In the genomic region with DNA sequence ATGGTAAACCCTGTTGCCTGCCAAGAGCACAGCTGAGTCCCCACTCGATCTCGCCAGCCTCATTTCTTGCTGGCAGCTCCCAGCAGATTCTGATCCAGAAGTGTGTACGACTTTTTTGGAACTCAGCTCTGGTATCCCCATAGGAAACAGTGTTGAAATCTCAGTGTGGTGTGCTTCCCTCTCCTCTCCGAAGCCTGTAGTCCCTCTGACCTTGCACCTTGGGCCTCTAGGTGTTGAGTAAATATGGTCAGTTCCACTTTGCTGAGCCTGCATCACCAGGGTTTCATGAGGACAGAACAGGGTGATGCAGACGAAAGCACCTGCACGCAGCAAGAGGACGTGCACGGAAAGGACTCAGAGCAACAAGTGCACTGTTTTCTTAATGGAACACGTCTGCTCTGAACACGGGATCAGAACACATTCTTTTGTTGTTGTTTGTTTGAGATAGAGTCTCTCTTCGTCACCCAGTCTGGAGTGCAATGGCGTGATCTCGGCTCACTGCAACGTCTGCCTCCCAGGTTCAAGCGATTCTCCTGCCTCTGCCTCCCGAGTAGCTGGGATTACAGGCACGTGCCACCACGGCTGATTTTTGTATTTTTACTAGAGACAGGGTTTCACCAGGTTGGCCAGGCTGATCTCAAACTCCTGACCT, we compare ENCODE assay signal across 1 cellular context.
TF ChIP-seq lines count a peak whose summit lies in the region.

No MANE protein-coding gene starts in this region.

TF ChIP-seq in HepG2, 621 proteins besides CTCF, POLR2A, EP300 and RAD21 (continued from another document and continues in another):
- TF ChIP-seq, protein P1, sequence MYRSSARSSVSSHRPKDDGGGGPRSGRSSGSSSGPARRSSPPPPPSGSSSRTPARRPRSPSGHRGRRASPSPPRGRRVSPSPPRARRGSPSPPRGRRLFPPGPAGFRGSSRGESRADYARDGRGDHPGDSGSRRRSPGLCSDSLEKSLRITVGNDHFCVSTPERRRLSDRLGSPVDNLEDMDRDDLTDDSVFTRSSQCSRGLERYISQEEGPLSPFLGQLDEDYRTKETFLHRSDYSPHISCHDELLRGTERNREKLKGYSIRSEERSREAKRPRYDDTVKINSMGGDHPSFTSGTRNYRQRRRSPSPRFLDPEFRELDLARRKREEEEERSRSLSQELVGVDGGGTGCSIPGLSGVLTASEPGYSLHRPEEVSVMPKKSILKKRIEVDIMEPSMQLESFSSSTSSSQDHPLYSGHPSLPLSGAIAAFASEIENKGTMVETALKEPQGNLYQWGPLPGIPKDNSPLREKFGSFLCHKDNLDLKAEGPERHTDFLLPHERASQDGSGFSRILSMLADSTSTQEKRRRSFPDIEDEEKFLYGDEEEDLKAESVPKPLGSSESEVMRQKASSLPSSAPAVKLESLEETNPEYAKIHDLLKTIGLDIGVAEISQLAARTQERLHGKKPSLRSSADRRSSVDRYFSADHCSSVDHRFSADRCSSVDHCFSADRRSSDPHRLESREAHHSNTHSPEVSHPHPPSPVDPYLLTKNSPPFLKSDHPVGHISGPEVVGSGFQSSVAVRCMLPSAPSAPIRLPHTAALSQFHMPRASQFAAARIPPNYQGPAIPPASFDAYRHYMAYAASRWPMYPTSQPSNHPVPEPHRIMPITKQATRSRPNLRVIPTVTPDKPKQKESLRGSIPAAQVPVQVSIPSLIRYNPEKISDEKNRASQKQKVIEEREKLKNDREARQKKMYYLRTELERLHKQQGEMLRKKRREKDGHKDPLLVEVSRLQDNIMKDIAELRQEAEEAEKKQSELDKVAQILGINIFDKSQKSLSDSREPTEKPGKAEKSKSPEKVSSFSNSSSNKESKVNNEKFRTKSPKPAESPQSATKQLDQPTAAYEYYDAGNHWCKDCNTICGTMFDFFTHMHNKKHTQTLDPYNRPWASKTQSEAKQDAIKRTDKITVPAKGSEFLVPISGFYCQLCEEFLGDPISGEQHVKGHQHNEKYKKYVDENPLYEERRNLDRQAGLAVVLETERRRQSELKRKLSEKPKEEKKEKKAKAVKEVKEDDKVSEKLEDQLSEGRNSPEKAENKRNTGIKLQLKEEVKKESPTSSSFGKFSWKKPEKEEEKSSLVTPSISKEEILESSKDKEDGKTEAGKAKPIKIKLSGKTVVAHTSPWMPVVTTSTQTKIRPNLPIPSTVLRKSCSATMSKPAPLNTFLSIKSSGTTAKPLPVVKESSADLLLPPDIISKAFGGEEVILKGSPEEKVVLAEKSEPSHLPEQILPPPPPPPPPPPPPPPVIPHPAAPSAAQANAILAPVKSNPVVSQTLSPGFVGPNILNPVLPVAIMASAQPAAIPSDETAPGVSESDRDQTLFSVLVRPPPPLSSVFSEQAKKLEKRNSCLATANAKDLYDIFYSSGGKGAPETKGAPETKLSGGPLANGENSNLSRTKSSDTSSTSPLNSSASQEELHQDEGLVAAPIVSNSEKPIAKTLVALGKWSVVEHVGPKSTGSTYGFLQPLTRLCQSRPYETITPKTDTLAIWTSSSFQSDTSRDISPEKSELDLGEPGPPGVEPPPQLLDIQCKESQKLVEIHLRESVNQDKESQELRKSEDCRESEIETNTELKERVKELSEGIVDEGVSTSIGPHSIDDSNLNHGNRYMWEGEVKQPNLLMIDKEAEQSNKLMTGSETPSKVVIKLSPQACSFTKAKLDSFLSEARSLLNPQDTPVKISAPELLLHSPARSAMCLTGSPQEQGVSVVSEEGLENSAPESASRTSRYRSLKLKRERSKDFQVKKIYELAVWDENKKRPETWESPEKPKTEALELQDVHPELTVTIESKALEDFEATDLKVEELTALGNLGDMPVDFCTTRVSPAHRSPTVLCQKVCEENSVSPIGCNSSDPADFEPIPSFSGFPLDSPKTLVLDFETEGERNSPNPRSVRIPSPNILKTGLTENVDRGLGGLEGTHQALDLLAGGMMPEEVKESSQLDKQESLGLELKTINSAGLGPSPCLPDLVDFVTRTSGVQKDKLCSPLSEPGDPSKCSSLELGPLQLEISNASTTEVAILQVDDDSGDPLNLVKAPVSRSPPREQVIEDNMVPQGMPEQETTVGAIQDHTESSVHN (CRISPR knock-in tag; IDR thresholded peaks at IDR 0.05) = peak; percentile 82; the same call in 1 of the 2 replicates
- TF ChIP-seq NR2C2 (CRISPR knock-in tag; IDR thresholded peaks at IDR 0.05; ENCODE audit: borderline replicate concordance) = peak; percentile 87
- TF ChIP-seq KLF11 (CRISPR knock-in tag; IDR thresholded peaks at IDR 0.05) = no peak
- peak; percentile 44; the same call in 1 of the 2 replicates for TF ChIP-seq ZNF543 (CRISPR knock-in tag; IDR thresholded peaks at IDR 0.05)
- TF ChIP-seq, protein P2, sequence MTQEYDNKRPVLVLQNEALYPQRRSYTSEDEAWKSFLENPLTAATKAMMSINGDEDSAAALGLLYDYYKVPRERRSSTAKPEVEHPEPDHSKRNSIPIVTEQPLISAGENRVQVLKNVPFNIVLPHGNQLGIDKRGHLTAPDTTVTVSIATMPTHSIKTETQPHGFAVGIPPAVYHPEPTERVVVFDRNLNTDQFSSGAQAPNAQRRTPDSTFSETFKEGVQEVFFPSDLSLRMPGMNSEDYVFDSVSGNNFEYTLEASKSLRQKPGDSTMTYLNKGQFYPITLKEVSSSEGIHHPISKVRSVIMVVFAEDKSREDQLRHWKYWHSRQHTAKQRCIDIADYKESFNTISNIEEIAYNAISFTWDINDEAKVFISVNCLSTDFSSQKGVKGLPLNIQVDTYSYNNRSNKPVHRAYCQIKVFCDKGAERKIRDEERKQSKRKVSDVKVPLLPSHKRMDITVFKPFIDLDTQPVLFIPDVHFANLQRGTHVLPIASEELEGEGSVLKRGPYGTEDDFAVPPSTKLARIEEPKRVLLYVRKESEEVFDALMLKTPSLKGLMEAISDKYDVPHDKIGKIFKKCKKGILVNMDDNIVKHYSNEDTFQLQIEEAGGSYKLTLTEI (CRISPR knock-in tag; conservative IDR thresholded peaks at IDR 0.05) = no peak
- 0 out of 2 replicates have a peak, but pooled peaks have one; percentile 33 for TF ChIP-seq TAF1 (CRISPR knock-in tag; IDR thresholded peaks at IDR 0.05)
- no peak for TF ChIP-seq TMF1 (CRISPR knock-in tag; IDR thresholded peaks at IDR 0.05; ENCODE audit: low read depth)
- TF ChIP-seq, protein P3, sequence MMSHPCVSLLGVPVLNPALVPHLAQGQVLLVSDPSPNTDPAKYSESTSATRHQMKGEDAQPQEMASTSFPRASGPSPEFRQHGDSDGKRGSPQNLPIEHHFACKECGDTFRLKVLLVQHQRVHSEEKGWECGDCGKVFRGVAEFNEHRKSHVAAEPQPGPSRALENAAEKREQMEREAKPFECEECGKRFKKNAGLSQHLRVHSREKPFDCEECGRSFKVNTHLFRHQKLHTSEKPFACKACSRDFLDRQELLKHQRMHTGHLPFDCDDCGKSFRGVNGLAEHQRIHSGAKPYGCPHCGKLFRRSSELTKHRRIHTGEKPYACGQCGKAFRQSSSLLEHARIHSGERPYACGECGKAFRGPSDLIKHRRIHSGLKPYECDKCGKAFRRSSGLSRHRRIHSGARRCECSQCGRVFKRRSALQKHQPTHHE (CRISPR knock-in tag; IDR thresholded peaks at IDR 0.05; ENCODE audit: borderline replicate concordance) = 0 out of 2 replicates have a peak, but pooled peaks have one; percentile 67
- TF ChIP-seq, protein P4, sequence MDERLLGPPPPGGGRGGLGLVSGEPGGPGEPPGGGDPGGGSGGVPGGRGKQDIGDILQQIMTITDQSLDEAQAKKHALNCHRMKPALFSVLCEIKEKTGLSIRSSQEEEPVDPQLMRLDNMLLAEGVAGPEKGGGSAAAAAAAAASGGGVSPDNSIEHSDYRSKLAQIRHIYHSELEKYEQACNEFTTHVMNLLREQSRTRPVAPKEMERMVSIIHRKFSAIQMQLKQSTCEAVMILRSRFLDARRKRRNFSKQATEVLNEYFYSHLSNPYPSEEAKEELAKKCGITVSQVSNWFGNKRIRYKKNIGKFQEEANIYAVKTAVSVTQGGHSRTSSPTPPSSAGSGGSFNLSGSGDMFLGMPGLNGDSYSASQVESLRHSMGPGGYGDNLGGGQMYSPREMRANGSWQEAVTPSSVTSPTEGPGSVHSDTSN (CRISPR knock-in tag; IDR thresholded peaks at IDR 0.05) = no peak
- TF ChIP-seq THAP11 (CRISPR knock-in tag; IDR thresholded peaks at IDR 0.05) = peak; percentile 79
- peak; percentile 73; the same call in 1 of the 2 replicates for TF ChIP-seq ZSCAN29 (CRISPR knock-in tag; conservative IDR thresholded peaks at IDR 0.05)
- TF ChIP-seq, protein P5, sequence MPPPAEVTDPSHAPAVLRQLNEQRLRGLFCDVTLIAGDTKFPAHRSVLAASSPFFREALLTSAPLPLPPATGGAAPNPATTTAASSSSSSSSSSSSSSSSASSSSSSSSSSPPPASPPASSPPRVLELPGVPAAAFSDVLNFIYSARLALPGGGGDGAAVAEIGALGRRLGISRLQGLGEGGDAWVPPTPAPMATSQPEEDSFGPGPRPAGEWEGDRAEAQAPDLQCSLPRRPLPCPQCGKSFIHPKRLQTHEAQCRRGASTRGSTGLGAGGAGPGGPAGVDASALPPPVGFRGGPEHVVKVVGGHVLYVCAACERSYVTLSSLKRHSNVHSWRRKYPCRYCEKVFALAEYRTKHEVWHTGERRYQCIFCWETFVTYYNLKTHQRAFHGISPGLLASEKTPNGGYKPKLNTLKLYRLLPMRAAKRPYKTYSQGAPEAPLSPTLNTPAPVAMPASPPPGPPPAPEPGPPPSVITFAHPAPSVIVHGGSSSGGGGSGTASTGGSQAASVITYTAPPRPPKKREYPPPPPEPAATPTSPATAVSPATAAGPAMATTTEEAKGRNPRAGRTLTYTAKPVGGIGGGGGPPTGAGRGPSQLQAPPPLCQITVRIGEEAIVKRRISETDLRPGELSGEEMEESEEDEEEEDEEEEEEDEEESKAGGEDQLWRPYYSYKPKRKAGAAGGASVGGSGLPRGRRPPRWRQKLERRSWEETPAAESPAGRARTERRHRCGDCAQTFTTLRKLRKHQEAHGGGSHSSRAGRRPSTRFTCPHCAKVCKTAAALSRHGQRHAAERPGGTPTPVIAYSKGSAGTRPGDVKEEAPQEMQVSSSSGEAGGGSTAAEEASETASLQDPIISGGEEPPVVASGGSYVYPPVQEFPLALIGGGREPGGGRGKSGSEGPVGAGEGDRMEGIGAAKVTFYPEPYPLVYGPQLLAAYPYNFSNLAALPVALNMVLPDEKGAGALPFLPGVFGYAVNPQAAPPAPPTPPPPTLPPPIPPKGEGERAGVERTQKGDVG (CRISPR knock-in tag; IDR thresholded peaks at IDR 0.05; ENCODE audit: borderline replicate concordance) = peak; percentile 90; the same call in 1 of the 2 replicates
- TF ChIP-seq ZSCAN30 (CRISPR knock-in tag; IDR thresholded peaks at IDR 0.05) = no peak
- TF ChIP-seq, protein P6, sequence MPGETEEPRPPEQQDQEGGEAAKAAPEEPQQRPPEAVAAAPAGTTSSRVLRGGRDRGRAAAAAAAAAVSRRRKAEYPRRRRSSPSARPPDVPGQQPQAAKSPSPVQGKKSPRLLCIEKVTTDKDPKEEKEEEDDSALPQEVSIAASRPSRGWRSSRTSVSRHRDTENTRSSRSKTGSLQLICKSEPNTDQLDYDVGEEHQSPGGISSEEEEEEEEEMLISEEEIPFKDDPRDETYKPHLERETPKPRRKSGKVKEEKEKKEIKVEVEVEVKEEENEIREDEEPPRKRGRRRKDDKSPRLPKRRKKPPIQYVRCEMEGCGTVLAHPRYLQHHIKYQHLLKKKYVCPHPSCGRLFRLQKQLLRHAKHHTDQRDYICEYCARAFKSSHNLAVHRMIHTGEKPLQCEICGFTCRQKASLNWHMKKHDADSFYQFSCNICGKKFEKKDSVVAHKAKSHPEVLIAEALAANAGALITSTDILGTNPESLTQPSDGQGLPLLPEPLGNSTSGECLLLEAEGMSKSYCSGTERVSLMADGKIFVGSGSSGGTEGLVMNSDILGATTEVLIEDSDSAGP (CRISPR knock-in tag; IDR thresholded peaks at IDR 0.05; ENCODE audit: borderline replicate concordance) = peak; percentile 83
- TF ChIP-seq ERF (CRISPR knock-in tag; IDR thresholded peaks at IDR 0.05) = peak; percentile 95
- TF ChIP-seq HOXA9 (CRISPR knock-in tag; IDR thresholded peaks at IDR 0.05; ENCODE audit: borderline replicate concordance) = peak; percentile 41; the same call in 1 of the 2 replicates
- TF ChIP-seq ZNF430 (CRISPR knock-in tag; IDR thresholded peaks at IDR 0.05) = peak; percentile 42; the same call in 1 of the 2 replicates
- peak; percentile 93 for TF ChIP-seq HOXD1 (CRISPR knock-in tag; IDR thresholded peaks at IDR 0.05)
- TF ChIP-seq, protein P7, sequence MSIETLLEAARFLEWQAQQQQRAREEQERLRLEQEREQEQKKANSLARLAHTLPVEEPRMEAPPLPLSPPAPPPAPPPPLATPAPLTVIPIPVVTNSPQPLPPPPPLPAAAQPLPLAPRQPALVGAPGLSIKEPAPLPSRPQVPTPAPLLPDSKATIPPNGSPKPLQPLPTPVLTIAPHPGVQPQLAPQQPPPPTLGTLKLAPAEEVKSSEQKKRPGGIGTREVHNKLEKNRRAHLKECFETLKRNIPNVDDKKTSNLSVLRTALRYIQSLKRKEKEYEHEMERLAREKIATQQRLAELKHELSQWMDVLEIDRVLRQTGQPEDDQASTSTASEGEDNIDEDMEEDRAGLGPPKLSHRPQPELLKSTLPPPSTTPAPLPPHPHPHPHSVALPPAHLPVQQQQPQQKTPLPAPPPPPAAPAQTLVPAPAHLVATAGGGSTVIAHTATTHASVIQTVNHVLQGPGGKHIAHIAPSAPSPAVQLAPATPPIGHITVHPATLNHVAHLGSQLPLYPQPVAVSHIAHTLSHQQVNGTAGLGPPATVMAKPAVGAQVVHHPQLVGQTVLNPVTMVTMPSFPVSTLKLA (IDR thresholded peaks at IDR 0.05) = peak; percentile 60
- TF ChIP-seq YEATS4 (CRISPR knock-in tag; IDR thresholded peaks at IDR 0.05; ENCODE audit: borderline replicate concordance) = peak; percentile 66; the same call in 1 of the 2 replicates
- TF ChIP-seq, protein P8, sequence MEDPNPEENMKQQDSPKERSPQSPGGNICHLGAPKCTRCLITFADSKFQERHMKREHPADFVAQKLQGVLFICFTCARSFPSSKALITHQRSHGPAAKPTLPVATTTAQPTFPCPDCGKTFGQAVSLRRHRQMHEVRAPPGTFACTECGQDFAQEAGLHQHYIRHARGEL (CRISPR knock-in tag; IDR thresholded peaks at IDR 0.05) = no peak
- TF ChIP-seq RNF2 (conservative IDR thresholded peaks at IDR 0.05; ENCODE audit: low read depth) = 0 out of 2 replicates have a peak, but pooled peaks have one; percentile 12
- peak; percentile 98 for TF ChIP-seq ZNF772 (CRISPR knock-in tag; IDR thresholded peaks at IDR 0.05)
- TF ChIP-seq BCL6 (CRISPR knock-in tag; IDR thresholded peaks at IDR 0.05) = peak; percentile 96
- TF ChIP-seq FOSL2 (CRISPR knock-in tag; IDR thresholded peaks at IDR 0.05) = peak; percentile 87
- peak; percentile 60; the same call in 1 of the 2 replicates for TF ChIP-seq TGIF2 (CRISPR knock-in tag; IDR thresholded peaks at IDR 0.05)
- TF ChIP-seq ZNF446 (CRISPR knock-in tag; IDR thresholded peaks at IDR 0.05) = no peak
- no peak for TF ChIP-seq ZNF282 (IDR thresholded peaks at IDR 0.05; ENCODE audit: partially characterized antibody)
- peak; percentile 41; the same call in 1 of the 2 replicates for TF ChIP-seq SMC3 (IDR thresholded peaks at IDR 0.05; ENCODE audit: low read length)
- TF ChIP-seq, protein P9, sequence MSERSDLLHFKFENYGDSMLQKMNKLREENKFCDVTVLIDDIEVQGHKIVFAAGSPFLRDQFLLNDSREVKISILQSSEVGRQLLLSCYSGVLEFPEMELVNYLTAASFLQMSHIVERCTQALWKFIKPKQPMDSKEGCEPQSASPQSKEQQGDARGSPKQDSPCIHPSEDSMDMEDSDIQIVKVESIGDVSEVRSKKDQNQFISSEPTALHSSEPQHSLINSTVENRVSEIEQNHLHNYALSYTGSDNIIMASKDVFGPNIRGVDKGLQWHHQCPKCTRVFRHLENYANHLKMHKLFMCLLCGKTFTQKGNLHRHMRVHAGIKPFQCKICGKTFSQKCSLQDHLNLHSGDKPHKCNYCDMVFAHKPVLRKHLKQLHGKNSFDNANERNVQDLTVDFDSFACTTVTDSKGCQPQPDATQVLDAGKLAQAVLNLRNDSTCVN (CRISPR knock-in tag; IDR thresholded peaks at IDR 0.05; ENCODE audit: borderline replicate concordance) = peak; percentile 94
- 0 out of 2 replicates have a peak, but pooled peaks have one; percentile 58 for TF ChIP-seq RARG (CRISPR knock-in tag; IDR thresholded peaks at IDR 0.05; ENCODE audit: low read depth)
- TF ChIP-seq ZNF326 (CRISPR knock-in tag; IDR thresholded peaks at IDR 0.05; ENCODE audit: borderline replicate concordance) = no peak
- TF ChIP-seq ZFP1 (CRISPR knock-in tag; IDR thresholded peaks at IDR 0.05) = peak; percentile 92
